ENCODE assay signal across 18 cellular contexts in genomic region chr14:28784262-28785021, GRCh38. TPM values are rescaled to one million over a fixed set of nuclear protein-coding genes. Genes with fewer than 3 reads are reported as not detected.
DNase-seq lines count a peak whose midpoint lies in the region; FAIRE-seq and TF ChIP-seq lines count a peak whose summit lies in the region.
"Had no signal": no experiment of that assay in that cellular context is flagged by ENCODE, and none has a peak within 500 bp of the region (broad histone marks: within the 10 kb centered on the region; RNA-seq: fewer than 3 reads in every experiment).

No MANE protein-coding gene starts in this region.

- peak overlapping the region; percentile 29; the same call in 1 of the 2 replicates for H3K4me2 ChIP-seq in KMS-11
- peak overlapping the region; percentile 91 for H3K4me2 ChIP-seq in astrocyte (ENCODE audit: low read length)

- H3K9me3 ChIP-seq in astrocyte (ENCODE audit: insufficient read depth, low read depth, low read length): no peaks in the 10 kb centered on the region
- H3K9me3 ChIP-seq: Peyer's patch, transverse colon had no signal

- no peak overlapping the region for H3K4me3 ChIP-seq in KMS-11 (IDR thresholded peaks at IDR 0.05; ENCODE audit: insufficient read depth, low read depth, low read length)
- H3K4me3 ChIP-seq in astrocyte (ENCODE audit: insufficient read depth, low read depth, low read length): peak overlapping the region; percentile 64
- peak overlapping the region; percentile 54 for H3K4me3 ChIP-seq in skeletal muscle cell (ENCODE audit: low read depth, low read length)

- H3K36me3 Mint-ChIP-seq in astrocyte (ENCODE audit: low read depth, unreplicated experiment): no peaks in the 10 kb centered on the region

- H3K4me1 ChIP-seq in KMS-11 (ENCODE audit: low read depth, poor library complexity, severe bottlenecking) (no peaks in the 10 kb centered on the region), astrocyte (ENCODE audit: insufficient read depth, low read length) (peaks cover 6% of the 10 kb centered on the region)
- H3K4me1 ChIP-seq: Peyer's patch had no signal

- H3K36me3 ChIP-seq in KMS-11 (ENCODE audit: insufficient read depth) (no peaks in the 10 kb centered on the region), astrocyte (ENCODE audit: insufficient read depth, low read length) (no peaks in the 10 kb centered on the region)
- H3K36me3 ChIP-seq: Peyer's patch, transverse colon had no signal

- in situ Hi-C loops in GM13977 (cut with MboI; ENCODE audit: low pct_unique_long_range_greater_than_20kb, low sequenced_read_pairs, unreplicated experiment): no loop called here

- H2AFZ ChIP-seq in KMS-11 (ENCODE audit: low read depth) (peak overlapping the region; percentile 68), astrocyte (ENCODE audit: low read depth, low read length) (peak overlapping the region; percentile 77)

- peak overlapping the region; percentile 87 for H3K4me3 Mint-ChIP-seq in astrocyte (ENCODE audit: unreplicated experiment)
- H3K4me3 Mint-ChIP-seq: activated CD8-positive, alpha-beta T cell treated with anti-CD3 and anti-CD28 coated beads for 36 hours had no signal

- DNase-seq in astrocyte (ENCODE audit: low read depth) (no peak), iPS-NIHi11 (ENCODE audit: low spot score) (peak; percentile 20), skeletal muscle cell (ENCODE audit: low read depth) (no peak), NCI-H1694 (lab: John Stamatoyannopoulos, UW) (no peak), GM13977 (ENCODE audit: low spot score) (no peak), HCEC 1CT (no peak), SHP77 treated with DMSO at 0.1 percent for 48 hours (lab: John Stamatoyannopoulos, UW) (no peak)
- DNase-seq: activated CD8-positive, alpha-beta T cell treated with anti-CD3 and anti-CD28 coated beads for 36 hours; activated effector memory CD4-positive, alpha-beta T cell treated with anti-CD3 and anti-CD28 coated beads, Interleukin-2, amount 50 U/mL, for 16 hours; left cardiac atrium; NCI-H446; Peyer's patch; stimulated activated CD4-positive, alpha-beta T cell treated with anti-CD3 and anti-CD28 coated beads, Interleukin-12 subunit alpha, Interleukin-12 subunit beta, amount 100 ng/mL, for 4 hours; T-helper 2 cell; transverse colon had no signal

- no peaks in the 10 kb centered on the region for H3K79me2 ChIP-seq in KMS-11 (ENCODE audit: insufficient read depth, low read depth)
- peaks cover 55% of the 10 kb centered on the region for H3K79me2 ChIP-seq in astrocyte (ENCODE audit: insufficient read depth, low read length)

- H3K27ac Mint-ChIP-seq in astrocyte (ENCODE audit: unreplicated experiment): peak overlapping the region; percentile 42
- H3K27ac Mint-ChIP-seq: activated CD8-positive, alpha-beta T cell treated with anti-CD3 and anti-CD28 coated beads for 36 hours had no signal

- H3K27me3 Mint-ChIP-seq in astrocyte (ENCODE audit: low read depth, unreplicated experiment): peaks cover 58% of the 10 kb centered on the region

- H3K4me1 Mint-ChIP-seq in astrocyte (ENCODE audit: low read depth, unreplicated experiment): peaks cover 4% of the 10 kb centered on the region

- FAIRE-seq in astrocyte (lab: Jason Lieb, UNC): no peak
- FAIRE-seq: colon had no signal

- H3K9me3 Mint-ChIP-seq in astrocyte (ENCODE audit: unreplicated experiment): no peaks in the 10 kb centered on the region

- H3K27ac ChIP-seq in KMS-11 (no peak overlapping the region), astrocyte (ENCODE audit: low read depth, low read length) (no peak overlapping the region)
- H3K27ac ChIP-seq: Peyer's patch, transverse colon had no signal

- no peaks in the 10 kb centered on the region for H3K27me3 ChIP-seq in KMS-11 (ENCODE audit: insufficient read depth, low read depth)
- peaks cover 42% of the 10 kb centered on the region for H3K27me3 ChIP-seq in astrocyte (ENCODE audit: insufficient read depth, low read length)
- H3K27me3 ChIP-seq: Peyer's patch had no signal

- H3K9ac ChIP-seq in KMS-11 (no peak overlapping the region), astrocyte (ENCODE audit: low read length) (peak overlapping the region; percentile 64)

- H4K20me1 ChIP-seq in KMS-11 (ENCODE audit: insufficient read depth): no peaks in the 10 kb centered on the region
- no peaks in the 10 kb centered on the region for H4K20me1 ChIP-seq in astrocyte (ENCODE audit: insufficient read depth, low read length)

- no peak for TF ChIP-seq CTCF in KMS-11 (conservative IDR thresholded peaks at IDR 0.05; ENCODE audit: low read depth, low read length)
- no peak for TF ChIP-seq CTCF in astrocyte (IDR thresholded peaks at IDR 0.05; ENCODE audit: insufficient read depth, low read depth, low read length)
- TF ChIP-seq CTCF in GM13977 (IDR thresholded peaks at IDR 0.05; ENCODE audit: extremely low read depth, insufficient read depth, missing control alignments): no peak

RNA-seq across cellular contexts. Expression of gene FOXG1, which starts 17.9 kb away (rescaled TPM):
- 0.07 and 0.18 TPM in 2 replicates for total RNA-seq in astrocyte
- total RNA-seq: activated CD8-positive, alpha-beta T cell treated with anti-CD3 and anti-CD28 coated beads for 36 hours; fibroblast of villous mesenchyme; left cardiac atrium; Peyer's patch; transverse colon had no signal
